ENCODE assay signal across 8 cellular contexts in genomic region chr11:75240381-75241035, GRCh38.
DNase-seq lines count a peak whose midpoint lies in the region; ATAC-seq lines count a peak whose summit lies in the region.

Gene TPBGL, plus strand, starts transcription at chr11:75240774. Its CDS starts 276 bp downstream, at chr11:75241050.

- H3K4me1 ChIP-seq in iPS-20b (ENCODE audit: insufficient read depth, low read length) = peaks cover 13% of the 10 kb centered on the region; the same call in 1 of the 2 replicates

- peak; percentile 28 for DNase-seq in stimulated activated CD4-positive, alpha-beta T cell treated with anti-CD3 and anti-CD28 coated beads, Interleukin-12 subunit alpha, Interleukin-12 subunit beta, amount 100 ng/mL, for 4 hours
- DNase-seq in stimulated activated CD4-positive, alpha-beta T cell treated with anti-CD3 and anti-CD28 coated beads, Interleukin-2, amount 100 ng/mL, for 48 hours = no peak
- DNase-seq in activated T-helper 9 cell treated with anti-CD3 and anti-CD28 coated beads, Interleukin-2, amount 50 U/mL, for 16 hours (ENCODE audit: low read depth) = peak; percentile 15
- DNase-seq in stimulated activated CD4-positive, alpha-beta T cell treated with anti-CD3 and anti-CD28 coated beads, Interleukin-2, amount 100 ng/mL, for 4 hours (ENCODE audit: low read depth) = peak; percentile 49
- DNase-seq in NK-92 (lab: John Stamatoyannopoulos, UW; ENCODE audit: unreplicated experiment) = no peak

- H3K36me3 ChIP-seq in iPS-20b (ENCODE audit: insufficient read depth, low read depth, low read length) = no peaks in the 10 kb centered on the region

- H3K27me3 ChIP-seq in iPS-20b (ENCODE audit: insufficient read depth, low read length) = peaks cover 81% of the 10 kb centered on the region

- ATAC-seq in HG02759 (IDR thresholded peaks at IDR 0.05; ENCODE audit: unreplicated experiment) = no peak
- no peak for ATAC-seq in GM21528 (IDR thresholded peaks at IDR 0.05; ENCODE audit: low FRiP score, unreplicated experiment)

- peak within 1 kb of the TSS; percentile 52 for H3K4me3 ChIP-seq in iPS-20b (ENCODE audit: low read length)

- H3K9me3 ChIP-seq in iPS-20b (ENCODE audit: insufficient read depth, low read depth, low read length) = no peaks in the 10 kb centered on the region

- H3K9ac ChIP-seq in iPS-20b (ENCODE audit: low read depth, low read length) = peak within 1 kb of the TSS; percentile 32; the same call in 1 of the 2 replicates

- H3K27ac ChIP-seq in iPS-20b (ENCODE audit: low read length) = no peak within 1 kb of the TSS

Comparison
In these comparisons a context has a peak if more than half of its experiments do, and no peak if none do; other contexts are left out.
1. DNase-seq: peak in stimulated activated CD4-positive, alpha-beta T cell treated with anti-CD3 and anti-CD28 coated beads, Interleukin-12 subunit alpha, Interleukin-12 subunit beta, amount 100 ng/mL, for 4 hours (single experiment), activated T-helper 9 cell treated with anti-CD3 and anti-CD28 coated beads, Interleukin-2, amount 50 U/mL, for 16 hours (single experiment) and stimulated activated CD4-positive, alpha-beta T cell treated with anti-CD3 and anti-CD28 coated beads, Interleukin-2, amount 100 ng/mL, for 4 hours (single experiment); none in stimulated activated CD4-positive, alpha-beta T cell treated with anti-CD3 and anti-CD28 coated beads, Interleukin-2, amount 100 ng/mL, for 48 hours (0 of 2) and NK-92 (single experiment).